Comparison of ENCODE assay signal across 11 cellular contexts in the genomic region with DNA sequence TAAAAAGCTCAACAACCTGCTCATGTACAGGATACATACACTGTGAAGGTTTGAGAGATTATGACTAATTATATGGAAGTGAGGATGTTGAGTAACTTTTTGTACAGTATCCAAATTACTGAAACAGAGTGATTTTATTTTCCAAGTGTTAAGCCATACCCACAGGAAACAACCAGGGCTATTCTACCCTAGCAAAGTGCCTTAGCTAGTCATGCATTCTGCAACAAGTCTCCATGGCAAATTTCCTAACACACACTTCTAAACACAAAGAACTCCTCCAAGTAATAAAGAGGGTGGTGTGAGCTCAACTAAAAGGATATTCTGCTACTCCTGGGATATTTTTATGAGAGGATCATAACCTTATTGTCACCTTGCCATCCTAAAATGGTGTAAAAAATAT. TPM values are rescaled to one million over a fixed set of nuclear protein-coding genes. Genes with fewer than 3 reads are reported as not detected.
DNase-seq lines count a peak whose midpoint lies in the region; ATAC-seq and TF ChIP-seq lines count a peak whose summit lies in the region.
"Had no signal": no experiment of that assay in that cellular context is flagged by ENCODE, and none has a peak within 500 bp of the region (broad histone marks: within the 10 kb centered on the region; RNA-seq: fewer than 3 reads in every experiment).

No MANE protein-coding gene starts in this region.

- H3K27ac Mint-ChIP-seq in neural crest cell (ENCODE audit: unreplicated experiment), result no peak overlapping the region

- H3K27me3 Mint-ChIP-seq in neural crest cell (ENCODE audit: low read depth), result peaks cover 6% of the 10 kb centered on the region

- ATAC-seq in GM19023 (IDR thresholded peaks at IDR 0.05; ENCODE audit: unreplicated experiment) (no peak), GM21390 (IDR thresholded peaks at IDR 0.05; ENCODE audit: unreplicated experiment) (no peak)

- peak overlapping the region; percentile 89 for H3K4me3 Mint-ChIP-seq in neural crest cell

- no peaks in the 10 kb centered on the region for H3K9me3 Mint-ChIP-seq in neural crest cell

- DNase-seq in Daoy (ENCODE audit: low read depth) (peak; percentile 64), NCI-H69 (lab: John Stamatoyannopoulos, UW) (peak; percentile 48), epithelial cell of prostate (ENCODE audit: low read depth, low spot score) (peak; percentile 70), neural crest cell (ENCODE audit: low read depth, low spot score) (no peak), putamen (ENCODE audit: low spot score) (no peak)
- no peak for DNase-seq in stimulated activated CD8-positive, alpha-beta memory T cell treated with anti-CD3 and anti-CD28 coated beads, Interleukin-4, amount 100 ng/mL, for 48 hours
- DNase-seq: activated CD4-positive, CD25-positive, alpha-beta regulatory T cell; effector CD4-positive, alpha-beta T cell; NCI-H1417 had no signal

- H3K36me3 Mint-ChIP-seq in neural crest cell (ENCODE audit: low read depth), result peaks cover 3% of the 10 kb centered on the region

- no peak for TF ChIP-seq CTCF in neural crest cell (conservative IDR thresholded peaks at IDR 0.05)

- H3K4me1 Mint-ChIP-seq in neural crest cell, result peaks cover 74% of the 10 kb centered on the region

- H3K27ac ChIP-seq in epithelial cell of prostate, result peak overlapping the region; percentile 89

RNA-seq across cellular contexts. Expression of gene LGR4, which starts 4.4 kb away (rescaled TPM):
- 54.8 and 59.3 TPM in 2 replicates for total RNA-seq in Daoy (2014; rRNA removed; shearing (Covaris generic))
- 45.3 and 51.5 TPM in 2 replicates for total RNA-seq in neural crest cell

RNA-seq across cellular contexts. Expression of gene LIN7C, which starts 38.4 kb away (rescaled TPM):
- total RNA-seq in Daoy (2014; rRNA removed; shearing (Covaris generic)), result 44.2 and 45.3 TPM in 2 replicates
- total RNA-seq in neural crest cell, result 33.2 and 34.0 TPM in 2 replicates

Comparison
In these comparisons a context has a peak if more than half of its experiments do, and no peak if none do; other contexts are left out.
1. DNase-seq: peak in Daoy (single experiment), NCI-H69 (single experiment) and epithelial cell of prostate (single experiment); none in neural crest cell (single experiment), stimulated activated CD8-positive, alpha-beta memory T cell treated with anti-CD3 and anti-CD28 coated beads, Interleukin-4, amount 100 ng/mL, for 48 hours (single experiment) and putamen (single experiment).